In the genomic region with DNA sequence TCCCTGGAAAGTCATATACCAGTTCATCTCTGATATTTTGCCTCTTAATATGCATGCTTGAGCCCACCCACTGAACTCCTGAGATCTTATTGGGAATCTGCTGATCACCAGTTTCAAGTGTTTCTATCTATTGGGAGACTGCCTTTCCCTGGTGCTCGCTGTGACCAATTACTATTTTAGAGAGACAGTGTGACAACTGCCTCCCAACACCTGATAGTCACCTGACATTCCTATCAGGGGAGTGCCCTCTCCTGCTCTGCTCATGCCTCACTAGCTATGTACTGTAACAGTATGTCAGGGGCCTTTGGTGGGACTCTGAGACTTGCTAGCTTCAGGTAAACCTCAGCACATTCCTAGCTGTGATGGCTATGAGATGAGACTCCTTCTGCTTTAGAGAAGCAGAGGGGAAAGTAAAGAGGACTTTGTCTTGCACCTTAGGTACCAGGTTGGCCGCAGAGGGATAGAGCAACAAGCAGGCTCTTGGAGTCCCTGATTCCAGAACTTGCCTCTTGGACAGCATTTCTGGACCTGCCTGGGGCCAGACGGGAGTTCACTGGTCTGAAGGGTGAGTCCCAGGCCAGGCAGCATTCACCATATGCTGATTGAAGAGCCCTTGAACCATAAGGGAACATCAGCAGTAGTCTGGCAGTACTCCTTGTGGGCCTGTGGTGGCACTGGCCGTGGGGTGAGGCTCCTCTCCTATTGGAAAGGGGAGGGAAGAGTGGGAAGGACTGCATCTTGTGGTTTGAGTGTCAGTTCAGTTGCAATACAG, we compare ENCODE assay signal across 21 cellular contexts. TPM values are rescaled to one million over a fixed set of nuclear protein-coding genes. Genes with fewer than 3 reads are reported as not detected.
A peak's percentile ranks its signal among the peaks of the same experiment; 100 is the strongest.
DNase-seq lines count a peak whose midpoint lies in the region; ATAC-seq and TF ChIP-seq lines count a peak whose summit lies in the region.
"Had no signal": no experiment of that assay in that cellular context is flagged by ENCODE, and none has a peak within 500 bp of the region (broad histone marks: within the 10 kb centered on the region; RNA-seq: fewer than 3 reads in every experiment).

No MANE protein-coding gene starts in this region.

- H3K9me3 ChIP-seq in BLaER1, result no peaks in the 10 kb centered on the region
- H3K9me3 ChIP-seq in KOPT-K1 (ENCODE audit: insufficient read depth, low read length, poor library complexity, severe bottlenecking), result no peaks in the 10 kb centered on the region
- H3K9me3 ChIP-seq in Karpas-422 (ENCODE audit: low read length), result no peaks in the 10 kb centered on the region
- H3K9me3 ChIP-seq: esophagus squamous epithelium, stomach had no signal

- H3K4me2 ChIP-seq in BLaER1 (peak overlapping the region; percentile 17; the same call in 1 of the 2 replicates), Karpas-422 (ENCODE audit: low read depth, low read length, poor library complexity, severe bottlenecking) (no peak overlapping the region)

- H3K9ac ChIP-seq in BLaER1, result no peak overlapping the region
- H3K9ac ChIP-seq in Karpas-422 (ENCODE audit: low read length), result no peak overlapping the region

- H3K36me3 Mint-ChIP-seq in neural crest cell (ENCODE audit: low read depth), result peaks cover 3% of the 10 kb centered on the region
- H3K36me3 Mint-ChIP-seq: activated naive CD4-positive, alpha-beta T cell treated with anti-CD3 and anti-CD28 coated beads, Interleukin-2, amount 50 U/mL, for 72 hours; CD14-positive monocyte had no signal

- ATAC-seq in esophagus mucosa (peak; percentile 52), HG03108 (IDR thresholded peaks at IDR 0.05; ENCODE audit: unreplicated experiment) (no peak)
- ATAC-seq: activated CD4-positive, alpha-beta T cell treated with anti-CD3 and anti-CD28 coated beads for 36 hours; activated naive CD4-positive, alpha-beta T cell treated with anti-CD3 and anti-CD28 coated beads, Interleukin-2, amount 50 U/mL, for 72 hours; GM12878; left cardiac atrium had no signal

- TF ChIP-seq CTCF in neural crest cell (conservative IDR thresholded peaks at IDR 0.05), result no peak

- H3K27me3 Mint-ChIP-seq in neural crest cell (ENCODE audit: low read depth), result no peaks in the 10 kb centered on the region
- H3K27me3 Mint-ChIP-seq: activated CD4-positive, alpha-beta T cell treated with anti-CD3 and anti-CD28 coated beads for 36 hours had no signal

- H3K4me1 ChIP-seq in BLaER1 (peaks cover 9% of the 10 kb centered on the region; the same call in 1 of the 2 replicates), Karpas-422 (ENCODE audit: low read length) (no peaks in the 10 kb centered on the region)

- no peaks in the 10 kb centered on the region for H3K79me2 ChIP-seq in Karpas-422 (ENCODE audit: low read length)

- H3K4me3 ChIP-seq in BLaER1 (no peak overlapping the region), Karpas-422 (ENCODE audit: low read length) (no peak overlapping the region)
- H3K4me3 ChIP-seq: esophagus squamous epithelium, GM12878, stomach had no signal

- H3K27me3 ChIP-seq in BLaER1, result no peaks in the 10 kb centered on the region
- H3K27me3 ChIP-seq in Karpas-422 (ENCODE audit: low read length), result no peaks in the 10 kb centered on the region
- H3K27me3 ChIP-seq: esophagus squamous epithelium, stomach had no signal

- H4K20me1 ChIP-seq in BLaER1, result no peaks in the 10 kb centered on the region
- no peaks in the 10 kb centered on the region for H4K20me1 ChIP-seq in Karpas-422 (ENCODE audit: insufficient read depth, low read depth, low read length)

- H3K9me3 Mint-ChIP-seq in neural crest cell, result no peaks in the 10 kb centered on the region
- H3K9me3 Mint-ChIP-seq: activated naive CD4-positive, alpha-beta T cell treated with anti-CD3 and anti-CD28 coated beads, Interleukin-2, amount 50 U/mL, for 72 hours had no signal

- H3K9me2 ChIP-seq in Karpas-422 (replicated peaks; ENCODE audit: insufficient read depth, low read length), result no peaks in the 10 kb centered on the region

- H3K36me3 ChIP-seq in BLaER1 (no peaks in the 10 kb centered on the region), KOPT-K1 (ENCODE audit: insufficient read depth, low read length) (no peaks in the 10 kb centered on the region), Karpas-422 (ENCODE audit: insufficient read depth, low read length) (no peaks in the 10 kb centered on the region)
- H3K36me3 ChIP-seq: esophagus squamous epithelium, stomach had no signal

- peaks cover 8% of the 10 kb centered on the region for H3K4me1 Mint-ChIP-seq in neural crest cell

- DNase-seq in neural crest cell (ENCODE audit: low read depth, low spot score), result no peak
- DNase-seq in NK-92 treated with Interleukin-12 subunit alpha and Interleukin-12 subunit beta, amount 100 ng/mL, for 24 hours (lab: John Stamatoyannopoulos, UW), result no peak
- DNase-seq in Karpas-422, result no peak
- no peak for DNase-seq in T-helper 2 cell
- DNase-seq: activated CD4-positive, alpha-beta T cell treated with anti-CD3 and anti-CD28 coated beads for 36 hours; effector CD4-positive, alpha-beta T cell; esophagus squamous epithelium; left cardiac atrium; MM.1S; NCI-H1694; NCI-H526 treated with DMSO at 0.1 percent for 48 hours; Right ventricle myocardium superior; stimulated activated CD4-positive, alpha-beta T cell treated with anti-CD3 and anti-CD28 coated beads, Interleukin-4, amount 100 ng/mL, for 4 hours; stomach had no signal

- H3K4me3 Mint-ChIP-seq in neural crest cell, result no peak overlapping the region
- H3K4me3 Mint-ChIP-seq: activated CD4-positive, alpha-beta T cell treated with anti-CD3 and anti-CD28 coated beads for 36 hours had no signal

- peak overlapping the region; percentile 73 for H3K27ac Mint-ChIP-seq in neural crest cell (ENCODE audit: unreplicated experiment)
- H3K27ac Mint-ChIP-seq: activated CD4-positive, alpha-beta T cell treated with anti-CD3 and anti-CD28 coated beads for 36 hours had no signal

- H3K27ac ChIP-seq in BLaER1, result no peak overlapping the region
- H3K27ac ChIP-seq in KOPT-K1 (ENCODE audit: low read depth, low read length, poor library complexity, severe bottlenecking), result peak overlapping the region; percentile 68
- no peak overlapping the region for H3K27ac ChIP-seq in Karpas-422 (ENCODE audit: low read length)
- H3K27ac ChIP-seq: esophagus squamous epithelium, stomach had no signal

- no peak overlapping the region for H2AFZ ChIP-seq in Karpas-422 (ENCODE audit: low read length)

RNA-seq across cellular contexts. Expression of a gene that starts 34.4 kb away (rescaled TPM):
- total RNA-seq in esophagus mucosa, result 11.2 TPM
- 33.0 and 33.2 TPM in 2 replicates for total RNA-seq in neural crest cell
- total RNA-seq in Karpas-422 (2014; rRNA removed; shearing (Covaris generic); ENCODE audit: low replicate concordance), result 6.3 and 15.0 TPM in 2 replicates
